Comparison of ENCODE assay signal across 1 cellular context in the genomic region with DNA sequence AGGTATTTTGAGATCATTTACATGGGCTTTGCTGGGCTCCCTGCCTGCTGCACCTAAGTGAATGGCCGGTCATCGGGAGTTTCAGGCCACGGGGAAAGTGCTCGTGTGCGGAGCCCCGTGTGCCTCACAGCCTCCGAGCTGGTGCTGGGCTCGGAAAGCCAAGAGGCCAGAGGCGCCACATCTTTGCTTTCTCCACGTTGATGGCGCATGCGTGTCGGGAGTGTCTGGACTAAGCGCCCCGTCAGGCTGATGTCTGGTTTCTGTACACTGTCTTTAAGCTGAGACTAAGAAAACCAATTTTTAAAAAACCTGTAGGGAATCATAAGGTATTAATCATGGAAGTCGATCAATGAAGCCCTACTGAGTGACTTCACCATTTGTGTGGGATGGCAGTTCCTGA.
TF ChIP-seq lines count a peak whose summit lies in the region.

No MANE protein-coding gene starts in this region.

TF ChIP-seq in WTC11, 78 proteins besides CTCF, POLR2A, EP300 and RAD21 (continued from another document):
- TF ChIP-seq, protein P1, sequence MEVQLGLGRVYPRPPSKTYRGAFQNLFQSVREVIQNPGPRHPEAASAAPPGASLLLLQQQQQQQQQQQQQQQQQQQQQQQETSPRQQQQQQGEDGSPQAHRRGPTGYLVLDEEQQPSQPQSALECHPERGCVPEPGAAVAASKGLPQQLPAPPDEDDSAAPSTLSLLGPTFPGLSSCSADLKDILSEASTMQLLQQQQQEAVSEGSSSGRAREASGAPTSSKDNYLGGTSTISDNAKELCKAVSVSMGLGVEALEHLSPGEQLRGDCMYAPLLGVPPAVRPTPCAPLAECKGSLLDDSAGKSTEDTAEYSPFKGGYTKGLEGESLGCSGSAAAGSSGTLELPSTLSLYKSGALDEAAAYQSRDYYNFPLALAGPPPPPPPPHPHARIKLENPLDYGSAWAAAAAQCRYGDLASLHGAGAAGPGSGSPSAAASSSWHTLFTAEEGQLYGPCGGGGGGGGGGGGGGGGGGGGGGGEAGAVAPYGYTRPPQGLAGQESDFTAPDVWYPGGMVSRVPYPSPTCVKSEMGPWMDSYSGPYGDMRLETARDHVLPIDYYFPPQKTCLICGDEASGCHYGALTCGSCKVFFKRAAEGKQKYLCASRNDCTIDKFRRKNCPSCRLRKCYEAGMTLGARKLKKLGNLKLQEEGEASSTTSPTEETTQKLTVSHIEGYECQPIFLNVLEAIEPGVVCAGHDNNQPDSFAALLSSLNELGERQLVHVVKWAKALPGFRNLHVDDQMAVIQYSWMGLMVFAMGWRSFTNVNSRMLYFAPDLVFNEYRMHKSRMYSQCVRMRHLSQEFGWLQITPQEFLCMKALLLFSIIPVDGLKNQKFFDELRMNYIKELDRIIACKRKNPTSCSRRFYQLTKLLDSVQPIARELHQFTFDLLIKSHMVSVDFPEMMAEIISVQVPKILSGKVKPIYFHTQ (CRISPR knock-in tag; IDR thresholded peaks at IDR 0.05), result no peak
- TF ChIP-seq, protein P2, sequence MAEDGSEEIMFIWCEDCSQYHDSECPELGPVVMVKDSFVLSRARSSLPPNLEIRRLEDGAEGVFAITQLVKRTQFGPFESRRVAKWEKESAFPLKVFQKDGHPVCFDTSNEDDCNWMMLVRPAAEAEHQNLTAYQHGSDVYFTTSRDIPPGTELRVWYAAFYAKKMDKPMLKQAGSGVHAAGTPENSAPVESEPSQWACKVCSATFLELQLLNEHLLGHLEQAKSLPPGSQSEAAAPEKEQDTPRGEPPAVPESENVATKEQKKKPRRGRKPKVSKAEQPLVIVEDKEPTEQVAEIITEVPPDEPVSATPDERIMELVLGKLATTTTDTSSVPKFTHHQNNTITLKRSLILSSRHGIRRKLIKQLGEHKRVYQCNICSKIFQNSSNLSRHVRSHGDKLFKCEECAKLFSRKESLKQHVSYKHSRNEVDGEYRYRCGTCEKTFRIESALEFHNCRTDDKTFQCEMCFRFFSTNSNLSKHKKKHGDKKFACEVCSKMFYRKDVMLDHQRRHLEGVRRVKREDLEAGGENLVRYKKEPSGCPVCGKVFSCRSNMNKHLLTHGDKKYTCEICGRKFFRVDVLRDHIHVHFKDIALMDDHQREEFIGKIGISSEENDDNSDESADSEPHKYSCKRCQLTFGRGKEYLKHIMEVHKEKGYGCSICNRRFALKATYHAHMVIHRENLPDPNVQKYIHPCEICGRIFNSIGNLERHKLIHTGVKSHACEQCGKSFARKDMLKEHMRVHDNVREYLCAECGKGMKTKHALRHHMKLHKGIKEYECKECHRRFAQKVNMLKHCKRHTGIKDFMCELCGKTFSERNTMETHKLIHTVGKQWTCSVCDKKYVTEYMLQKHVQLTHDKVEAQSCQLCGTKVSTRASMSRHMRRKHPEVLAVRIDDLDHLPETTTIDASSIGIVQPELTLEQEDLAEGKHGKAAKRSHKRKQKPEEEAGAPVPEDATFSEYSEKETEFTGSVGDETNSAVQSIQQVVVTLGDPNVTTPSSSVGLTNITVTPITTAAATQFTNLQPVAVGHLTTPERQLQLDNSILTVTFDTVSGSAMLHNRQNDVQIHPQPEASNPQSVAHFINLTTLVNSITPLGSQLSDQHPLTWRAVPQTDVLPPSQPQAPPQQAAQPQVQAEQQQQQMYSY (CRISPR knock-in tag; IDR thresholded peaks at IDR 0.05), result no peak
- TF ChIP-seq ZNF317 (CRISPR knock-in tag; IDR thresholded peaks at IDR 0.05; ENCODE audit: borderline replicate concordance, low read depth) (no peak), ZNF396 (CRISPR knock-in tag; IDR thresholded peaks at IDR 0.05; ENCODE audit: borderline replicate concordance) (no peak), ELF4 (CRISPR knock-in tag; IDR thresholded peaks at IDR 0.05; ENCODE audit: low read depth) (no peak), MYBL2 (CRISPR knock-in tag; IDR thresholded peaks at IDR 0.05) (no peak)
- TF ChIP-seq, protein P3, sequence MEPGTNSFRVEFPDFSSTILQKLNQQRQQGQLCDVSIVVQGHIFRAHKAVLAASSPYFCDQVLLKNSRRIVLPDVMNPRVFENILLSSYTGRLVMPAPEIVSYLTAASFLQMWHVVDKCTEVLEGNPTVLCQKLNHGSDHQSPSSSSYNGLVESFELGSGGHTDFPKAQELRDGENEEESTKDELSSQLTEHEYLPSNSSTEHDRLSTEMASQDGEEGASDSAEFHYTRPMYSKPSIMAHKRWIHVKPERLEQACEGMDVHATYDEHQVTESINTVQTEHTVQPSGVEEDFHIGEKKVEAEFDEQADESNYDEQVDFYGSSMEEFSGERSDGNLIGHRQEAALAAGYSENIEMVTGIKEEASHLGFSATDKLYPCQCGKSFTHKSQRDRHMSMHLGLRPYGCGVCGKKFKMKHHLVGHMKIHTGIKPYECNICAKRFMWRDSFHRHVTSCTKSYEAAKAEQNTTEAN (CRISPR knock-in tag; IDR thresholded peaks at IDR 0.05), result no peak
- TF ChIP-seq, protein P4, sequence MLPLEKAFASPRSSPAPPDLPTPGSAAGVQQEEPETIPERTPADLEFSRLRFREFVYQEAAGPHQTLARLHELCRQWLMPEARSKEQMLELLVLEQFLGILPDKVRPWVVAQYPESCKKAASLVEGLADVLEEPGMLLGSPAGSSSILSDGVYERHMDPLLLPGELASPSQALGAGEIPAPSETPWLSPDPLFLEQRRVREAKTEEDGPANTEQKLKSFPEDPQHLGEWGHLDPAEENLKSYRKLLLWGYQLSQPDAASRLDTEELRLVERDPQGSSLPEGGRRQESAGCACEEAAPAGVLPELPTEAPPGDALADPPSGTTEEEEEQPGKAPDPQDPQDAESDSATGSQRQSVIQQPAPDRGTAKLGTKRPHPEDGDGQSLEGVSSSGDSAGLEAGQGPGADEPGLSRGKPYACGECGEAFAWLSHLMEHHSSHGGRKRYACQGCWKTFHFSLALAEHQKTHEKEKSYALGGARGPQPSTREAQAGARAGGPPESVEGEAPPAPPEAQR (CRISPR knock-in tag; IDR thresholded peaks at IDR 0.05), result no peak
